Comparison of ENCODE assay signal across 1 cellular context in the genomic region with DNA sequence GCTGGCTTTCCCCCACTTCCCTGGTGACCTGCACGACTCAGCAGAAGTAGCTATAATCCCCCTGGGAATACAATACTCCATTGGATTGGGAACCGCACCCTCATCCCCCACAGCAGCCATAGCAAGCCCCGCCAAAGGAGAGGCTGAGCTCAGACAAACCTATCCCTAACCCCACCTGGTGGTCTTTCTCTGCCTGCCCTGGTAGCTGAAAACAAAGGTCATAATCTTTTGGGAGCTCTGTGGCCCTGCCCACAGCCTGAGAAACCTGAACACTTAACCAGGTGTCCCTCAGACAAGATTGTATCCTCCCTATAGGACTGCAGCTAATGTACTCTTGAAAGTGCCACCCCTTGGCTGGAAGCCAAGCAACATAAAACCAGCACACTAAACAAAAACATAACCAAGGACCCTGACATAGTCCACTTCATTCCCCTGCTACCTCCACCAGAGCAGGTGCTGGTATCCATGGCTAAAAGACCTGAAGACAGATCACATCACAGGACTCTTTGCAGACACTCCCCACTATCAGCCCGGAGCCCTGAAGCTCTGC.
TF ChIP-seq lines count a peak whose summit lies in the region.

No MANE protein-coding gene starts in this region.

TF ChIP-seq in GM23338, 12 proteins besides CTCF, POLR2A, EP300 and RAD21 (continued from another document):
- TF ChIP-seq, protein P1, sequence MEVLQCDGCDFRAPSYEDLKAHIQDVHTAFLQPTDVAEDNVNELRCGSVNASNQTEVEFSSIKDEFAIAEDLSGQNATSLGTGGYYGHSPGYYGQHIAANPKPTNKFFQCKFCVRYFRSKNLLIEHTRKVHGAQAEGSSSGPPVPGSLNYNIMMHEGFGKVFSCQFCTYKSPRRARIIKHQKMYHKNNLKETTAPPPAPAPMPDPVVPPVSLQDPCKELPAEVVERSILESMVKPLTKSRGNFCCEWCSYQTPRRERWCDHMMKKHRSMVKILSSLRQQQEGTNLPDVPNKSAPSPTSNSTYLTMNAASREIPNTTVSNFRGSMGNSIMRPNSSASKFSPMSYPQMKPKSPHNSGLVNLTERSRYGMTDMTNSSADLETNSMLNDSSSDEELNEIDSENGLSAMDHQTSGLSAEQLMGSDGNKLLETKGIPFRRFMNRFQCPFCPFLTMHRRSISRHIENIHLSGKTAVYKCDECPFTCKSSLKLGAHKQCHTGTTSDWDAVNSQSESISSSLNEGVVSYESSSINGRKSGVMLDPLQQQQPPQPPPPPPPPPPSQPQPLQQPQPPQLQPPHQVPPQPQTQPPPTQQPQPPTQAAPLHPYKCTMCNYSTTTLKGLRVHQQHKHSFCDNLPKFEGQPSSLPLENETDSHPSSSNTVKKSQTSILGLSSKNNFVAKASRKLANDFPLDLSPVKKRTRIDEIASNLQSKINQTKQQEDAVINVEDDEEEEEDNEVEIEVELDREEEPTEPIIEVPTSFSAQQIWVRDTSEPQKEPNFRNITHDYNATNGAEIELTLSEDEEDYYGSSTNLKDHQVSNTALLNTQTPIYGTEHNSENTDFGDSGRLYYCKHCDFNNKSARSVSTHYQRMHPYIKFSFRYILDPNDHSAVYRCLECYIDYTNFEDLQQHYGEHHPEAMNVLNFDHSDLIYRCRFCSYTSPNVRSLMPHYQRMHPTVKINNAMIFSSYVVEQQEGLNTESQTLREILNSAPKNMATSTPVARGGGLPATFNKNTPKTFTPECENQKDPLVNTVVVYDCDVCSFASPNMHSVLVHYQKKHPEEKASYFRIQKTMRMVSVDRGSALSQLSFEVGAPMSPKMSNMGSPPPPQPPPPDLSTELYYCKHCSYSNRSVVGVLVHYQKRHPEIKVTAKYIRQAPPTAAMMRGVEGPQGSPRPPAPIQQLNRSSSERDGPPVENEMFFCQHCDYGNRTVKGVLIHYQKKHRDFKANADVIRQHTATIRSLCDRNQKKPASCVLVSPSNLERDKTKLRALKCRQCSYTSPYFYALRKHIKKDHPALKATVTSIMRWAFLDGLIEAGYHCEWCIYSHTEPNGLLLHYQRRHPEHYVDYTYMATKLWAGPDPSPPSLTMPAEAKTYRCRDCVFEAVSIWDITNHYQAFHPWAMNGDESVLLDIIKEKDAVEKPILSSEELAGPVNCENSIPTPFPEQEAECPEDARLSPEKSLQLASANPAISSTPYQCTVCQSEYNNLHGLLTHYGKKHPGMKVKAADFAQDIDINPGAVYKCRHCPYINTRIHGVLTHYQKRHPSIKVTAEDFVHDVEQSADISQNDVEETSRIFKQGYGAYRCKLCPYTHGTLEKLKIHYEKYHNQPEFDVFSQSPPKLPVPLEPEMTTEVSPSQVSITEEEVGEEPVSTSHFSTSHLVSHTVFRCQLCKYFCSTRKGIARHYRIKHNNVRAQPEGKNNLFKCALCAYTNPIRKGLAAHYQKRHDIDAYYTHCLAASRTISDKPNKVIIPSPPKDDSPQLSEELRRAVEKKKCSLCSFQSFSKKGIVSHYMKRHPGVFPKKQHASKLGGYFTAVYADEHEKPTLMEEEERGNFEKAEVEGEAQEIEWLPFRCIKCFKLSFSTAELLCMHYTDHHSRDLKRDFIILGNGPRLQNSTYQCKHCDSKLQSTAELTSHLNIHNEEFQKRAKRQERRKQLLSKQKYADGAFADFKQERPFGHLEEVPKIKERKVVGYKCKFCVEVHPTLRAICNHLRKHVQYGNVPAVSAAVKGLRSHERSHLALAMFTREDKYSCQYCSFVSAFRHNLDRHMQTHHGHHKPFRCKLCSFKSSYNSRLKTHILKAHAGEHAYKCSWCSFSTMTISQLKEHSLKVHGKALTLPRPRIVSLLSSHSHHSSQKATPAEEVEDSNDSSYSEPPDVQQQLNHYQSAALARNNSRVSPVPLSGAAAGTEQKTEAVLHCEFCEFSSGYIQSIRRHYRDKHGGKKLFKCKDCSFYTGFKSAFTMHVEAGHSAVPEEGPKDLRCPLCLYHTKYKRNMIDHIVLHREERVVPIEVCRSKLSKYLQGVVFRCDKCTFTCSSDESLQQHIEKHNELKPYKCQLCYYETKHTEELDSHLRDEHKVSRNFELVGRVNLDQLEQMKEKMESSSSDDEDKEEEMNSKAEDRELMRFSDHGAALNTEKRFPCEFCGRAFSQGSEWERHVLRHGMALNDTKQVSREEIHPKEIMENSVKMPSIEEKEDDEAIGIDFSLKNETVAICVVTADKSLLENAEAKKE (CRISPR knock-in tag; IDR thresholded peaks at IDR 0.05): no peak
- TF ChIP-seq, protein P2, sequence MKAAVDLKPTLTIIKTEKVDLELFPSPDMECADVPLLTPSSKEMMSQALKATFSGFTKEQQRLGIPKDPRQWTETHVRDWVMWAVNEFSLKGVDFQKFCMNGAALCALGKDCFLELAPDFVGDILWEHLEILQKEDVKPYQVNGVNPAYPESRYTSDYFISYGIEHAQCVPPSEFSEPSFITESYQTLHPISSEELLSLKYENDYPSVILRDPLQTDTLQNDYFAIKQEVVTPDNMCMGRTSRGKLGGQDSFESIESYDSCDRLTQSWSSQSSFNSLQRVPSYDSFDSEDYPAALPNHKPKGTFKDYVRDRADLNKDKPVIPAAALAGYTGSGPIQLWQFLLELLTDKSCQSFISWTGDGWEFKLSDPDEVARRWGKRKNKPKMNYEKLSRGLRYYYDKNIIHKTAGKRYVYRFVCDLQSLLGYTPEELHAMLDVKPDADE (IDR thresholded peaks at IDR 0.05): no peak
- TF ChIP-seq POLR2AphosphoS5 (IDR thresholded peaks at IDR 0.05; ENCODE audit: low read depth) (no peak), EZH2phosphoT487 (IDR thresholded peaks at IDR 0.05; ENCODE audit: unreplicated experiment) (no peak), ZNF331 (CRISPR knock-in tag; IDR thresholded peaks at IDR 0.05; ENCODE audit: low read depth) (no peak), JUNB (IDR thresholded peaks at IDR 0.05; ENCODE audit: unreplicated experiment) (no peak), NANOG (IDR thresholded peaks at IDR 0.05; ENCODE audit: borderline replicate concordance) (no peak), ZNF114 (CRISPR knock-in tag; IDR thresholded peaks at IDR 0.05) (no peak)
